Comparison of ENCODE assay signal across 8 cellular contexts in genomic region chr1:84668185-84668584, GRCh38. TPM values are rescaled to one million over a fixed set of nuclear protein-coding genes. Genes with fewer than 3 reads are reported as not detected.
DNase-seq lines count a peak whose midpoint lies in the region; ATAC-seq, FAIRE-seq and TF ChIP-seq lines count a peak whose summit lies in the region.

No MANE protein-coding gene starts in this region.

- no peak overlapping the region for H3K9ac ChIP-seq in H9 (ENCODE audit: extremely low read depth, insufficient read length, low read length)
- no peak overlapping the region for H3K9ac ChIP-seq in SU-DHL-6 (ENCODE audit: low read length)
- no peak overlapping the region for H3K9ac ChIP-seq in kidney (ENCODE audit: low read length in 2 of 2)

- H3K27ac ChIP-seq in CD4-positive, alpha-beta T cell (ENCODE audit: low read depth, low read length), result no peak overlapping the region
- H3K27ac ChIP-seq in H9 (ENCODE audit: insufficient read length, low read depth, low read length) (no peak overlapping the region), SU-DHL-6 (ENCODE audit: low read depth, low read length) (no peak overlapping the region), kidney (ENCODE audit: low read depth in 2 of 2, low read length in 2 of 2) (no peak overlapping the region)

- no peak overlapping the region for H4K5ac ChIP-seq in H9 (ENCODE audit: insufficient read length, low read depth, low read length)

- H3K4me1 ChIP-seq in H9 (ENCODE audit: insufficient read depth, low read length) (no peaks in the 10 kb centered on the region), kidney (ENCODE audit: control insufficient read depth in 1 of 2, insufficient read depth in 1 of 2, low read depth in 1 of 2, low read length in 2 of 2) (no peaks in the 10 kb centered on the region)

- CTCF ChIA-PET in CD4-positive, alpha-beta T cell (lab: Charles Lee), result interaction anchor here (0.7 to 2.4 kb wide), 2 partner anchors 57 to 91 kb away, joined by 3 to 14 read pairs; no protein-coding TSS in a partner anchor

- no peak overlapping the region for H3K18ac ChIP-seq in H9 (ENCODE audit: insufficient read length, low read depth, low read length)

- H2BK15ac ChIP-seq in H9 (ENCODE audit: low read depth, low read length), result no peak overlapping the region

- H3K4me2 ChIP-seq in H9 (ENCODE audit: insufficient read depth, insufficient read length, low read length) (no peak overlapping the region), SU-DHL-6 (ENCODE audit: low read depth, low read length, poor library complexity, severe bottlenecking) (no peak overlapping the region)

- no peak overlapping the region for H3K27ac Mint-ChIP-seq in CD4-positive, alpha-beta T cell
- H3K27ac Mint-ChIP-seq in H9, result no peak overlapping the region

- peak; percentile 37 for ATAC-seq in CD4-positive, alpha-beta T cell (ENCODE audit: poor library complexity)
- no peak for ATAC-seq in GM18498 (IDR thresholded peaks at IDR 0.05; ENCODE audit: unreplicated experiment)

- H4K20me1 ChIP-seq in H9 (ENCODE audit: control insufficient read depth, insufficient read depth, insufficient read length) (no peaks in the 10 kb centered on the region), SU-DHL-6 (ENCODE audit: low read depth, low read length) (no peaks in the 10 kb centered on the region)

- DNase-seq in CD4-positive, alpha-beta T cell, result no peak
- DNase-seq in H9 (no peak), kidney (no peak), GOT3 (lab: John Stamatoyannopoulos, UW) (no peak), SKM-1 (lab: John Stamatoyannopoulos, UW; ENCODE audit: unreplicated experiment) (no peak), ecto neural progenitor cell (ENCODE audit: low spot score) (no peak)

- no peak overlapping the region for H3K14ac ChIP-seq in H9 (ENCODE audit: insufficient read depth, low read length)

- H2BK120ac ChIP-seq in H9 (ENCODE audit: low read depth, low read length, poor library complexity, severe bottlenecking), result no peak overlapping the region

- no peak overlapping the region for H2BK20ac ChIP-seq in H9 (ENCODE audit: low read depth, low read length, poor library complexity, severe bottlenecking)

- no peaks in the 10 kb centered on the region for H3K9me3 ChIP-seq in CD4-positive, alpha-beta T cell (ENCODE audit: control insufficient read depth, low read length)
- H3K9me3 ChIP-seq in H9 (ENCODE audit: control insufficient read depth, low read depth, low read length) (no peaks in the 10 kb centered on the region), SU-DHL-6 (ENCODE audit: insufficient read depth, low read length) (no peaks in the 10 kb centered on the region), kidney (ENCODE audit: control insufficient read depth in 1 of 2, low read length in 2 of 2) (no peaks in the 10 kb centered on the region)

- H3K4me3 Mint-ChIP-seq in CD4-positive, alpha-beta T cell, result no peak overlapping the region
- no peak overlapping the region for H3K4me3 Mint-ChIP-seq in H9

- H3K9me3 Mint-ChIP-seq in CD4-positive, alpha-beta T cell, result no peaks in the 10 kb centered on the region
- H3K9me3 Mint-ChIP-seq in H9, result no peaks in the 10 kb centered on the region

- no peaks in the 10 kb centered on the region for H3K27me3 Mint-ChIP-seq in CD4-positive, alpha-beta T cell
- no peaks in the 10 kb centered on the region for H3K27me3 Mint-ChIP-seq in H9 (ENCODE audit: low read depth)

- no peak for FAIRE-seq in kidney (lab: Jason Lieb, UNC)

- no peaks in the 10 kb centered on the region for H3K27me3 ChIP-seq in CD4-positive, alpha-beta T cell (ENCODE audit: control insufficient read depth, insufficient read depth, low read length)
- no peaks in the 10 kb centered on the region for H3K27me3 ChIP-seq in H9 (ENCODE audit: insufficient read depth, low read length)
- H3K27me3 ChIP-seq in SU-DHL-6 (ENCODE audit: low read length), result no peaks in the 10 kb centered on the region

- H2BK5ac ChIP-seq in H9 (ENCODE audit: insufficient read length, low read length), result no peak overlapping the region

- H2BK12ac ChIP-seq in H9 (ENCODE audit: insufficient read length, low read depth, low read length), result no peak overlapping the region

- H2AFZ ChIP-seq in H9 (ENCODE audit: low read length) (no peak overlapping the region), SU-DHL-6 (ENCODE audit: low read depth, low read length, severe bottlenecking) (no peak overlapping the region)

- H3K23me2 ChIP-seq in H9 (ENCODE audit: insufficient read length, low read depth, low read length, poor library complexity, severe bottlenecking), result no peaks in the 10 kb centered on the region

- peak; percentile 22 for TF ChIP-seq CTCF in CD4-positive, alpha-beta T cell (IDR thresholded peaks at IDR 0.05)
- TF ChIP-seq CTCF in H9 (conservative IDR thresholded peaks at IDR 0.05) (peak; percentile 60), SU-DHL-6 (IDR thresholded peaks at IDR 0.05; ENCODE audit: insufficient read depth, low read length, poor library complexity, severe bottlenecking) (peak; percentile 11), kidney (IDR thresholded peaks at IDR 0.05; ENCODE audit: borderline replicate concordance, extremely low read depth, insufficient read depth) (peak; percentile 3)

- no peak overlapping the region for H3K4ac ChIP-seq in H9 (ENCODE audit: low read depth, low read length)

- intact Hi-C loops in CD4-positive, alpha-beta T cell (cut with DNase I, micrococcal nuclease), result loop anchor here (1.0 to 10.0 kb wide), 3 partner anchors 57 to 85 kb away; no protein-coding TSS in a partner anchor
- intact Hi-C loops in kidney (cut with DNase I), result no loop called here

- no peak overlapping the region for H4K91ac ChIP-seq in H9 (ENCODE audit: insufficient read length, low read depth, low read length)

- no peaks in the 10 kb centered on the region for H3F3A ChIP-seq in SU-DHL-6 (ENCODE audit: insufficient read depth)

- H4K8ac ChIP-seq in H9 (replicated peaks; ENCODE audit: insufficient read length, low read depth, low read length), result no peak overlapping the region

- no peak overlapping the region for H3K4me3 ChIP-seq in SU-DHL-6 (ENCODE audit: insufficient read depth, low read length, poor library complexity, severe bottlenecking)
- no peak overlapping the region for H3K4me3 ChIP-seq in kidney (ENCODE audit: low read length in 2 of 2)

- peaks cover 2% of the 10 kb centered on the region for H3K79me1 ChIP-seq in H9 (ENCODE audit: insufficient read depth, low read depth, low read length, poor library complexity, severe bottlenecking)

- no peak overlapping the region for H3T11ph ChIP-seq in H9 (ENCODE audit: low read length)

- no peak overlapping the region for H3K23ac ChIP-seq in H9 (ENCODE audit: insufficient read length, low read depth, low read length)

- POLR2A ChIA-PET in CD4-positive, alpha-beta T cell (lab: Charles Lee), result no interaction called here

- no peak overlapping the region for H2AK5ac ChIP-seq in H9 (ENCODE audit: insufficient read length, low read length)

- H3K79me2 ChIP-seq in H9 (ENCODE audit: insufficient read depth, low read length) (no peaks in the 10 kb centered on the region; the same call in 1 of the 2 replicates), SU-DHL-6 (ENCODE audit: insufficient read depth, low read length) (no peaks in the 10 kb centered on the region; the same call in 1 of the 2 replicates)

- peaks cover 3% of the 10 kb centered on the region for H3K4me1 Mint-ChIP-seq in CD4-positive, alpha-beta T cell (ENCODE audit: low read depth)
- H3K4me1 Mint-ChIP-seq in H9, result peaks cover 9 to 13% of the 10 kb centered on the region in 2 experiments

- no peaks in the 10 kb centered on the region for H3K9me2 ChIP-seq in SU-DHL-6 (replicated peaks; ENCODE audit: insufficient read depth, low read length)

- no peaks in the 10 kb centered on the region; the same call in 1 of the 2 replicates for H3K36me3 ChIP-seq in SU-DHL-6 (ENCODE audit: low read length)
- H3K36me3 ChIP-seq in kidney (ENCODE audit: control insufficient read depth in 1 of 2, insufficient read depth in 2 of 2, low read length in 2 of 2), result no peaks in the 10 kb centered on the region

- no CpG with 5 or more reads among the region's 1 CpG for WGBS in H9 (ENCODE audit: extremely low coverage, insufficient read length, low lambda C conversion rate)

- H3K36me3 Mint-ChIP-seq in CD4-positive, alpha-beta T cell (ENCODE audit: low read depth), result peaks cover 10% of the 10 kb centered on the region
- H3K36me3 Mint-ChIP-seq in H9 (ENCODE audit: insufficient read depth in 1 of 3, low read depth in 3 of 3), result peaks cover 2 to 5% (median 3%) of the 10 kb centered on the region in 3 experiments; a peak in 5 of 7 replicates

- H3K56ac ChIP-seq in H9 (ENCODE audit: insufficient read length, low read depth, low read length), result no peak overlapping the region

RNA-seq across cellular contexts. Expression of gene SSX2IP, which starts 22.1 kb away (rescaled TPM):
- 1 to 10 TPM; 5.5 to 6.0 TPM for total RNA-seq in CD4-positive, alpha-beta T cell
- total RNA-seq in H9 (2021) (19.0 and 19.6 TPM in 2 replicates), kidney (18.2 TPM)
- 12.1 TPM for polyA plus RNA-seq in kidney (ENCODE audit: insufficient read depth, low read depth, low replicate concordance)

Comparison
In these comparisons a context has a peak if more than half of its experiments do, and no peak if none do; other contexts are left out.
1. CTCF ChIP-seq: peak in every context shown above with its lines; median percentile 60 in H9; 22 in CD4-positive, alpha-beta T cell; 11 in SU-DHL-6; 3 in kidney.